In genomic region chr12:42886160-42886559, GRCh38 we compare ENCODE assay signal across 16 cellular contexts.
A peak's percentile ranks its signal among the peaks of the same experiment; 100 is the strongest.
DNase-seq lines count a peak whose midpoint lies in the region; ATAC-seq, FAIRE-seq and TF ChIP-seq lines count a peak whose summit lies in the region.
"Had no signal": no experiment of that assay in that cellular context is flagged by ENCODE, and none has a peak within 500 bp of the region (broad histone marks: within the 10 kb centered on the region; RNA-seq: fewer than 3 reads in every experiment).

No MANE protein-coding gene starts in this region.

- peak overlapping the region; percentile 52 for H3K4ac ChIP-seq in mesendoderm (ENCODE audit: low read depth, low read length)

- CTCF ChIA-PET in K562 (lab: Yijun Ruan, JAX; ENCODE audit: low intra/inter-chr PET ratio): no interaction called here

- H3K4me1 ChIP-seq in HAP-1 (peaks cover 2% of the 10 kb centered on the region; the same call in 1 of the 2 replicates), K562 (replicated peaks in 1 of 2; ENCODE audit: control insufficient read depth in 2 of 2, insufficient read depth in 2 of 2, low read length in 2 of 2) (no peaks in the 10 kb centered on the region), mesendoderm (ENCODE audit: control insufficient read depth, low read depth, low read length) (no peaks in the 10 kb centered on the region), uterus (no peaks in the 10 kb centered on the region)
- H3K4me1 ChIP-seq: BE2C had no signal

- TF ChIP-seq CTCF in K562 (IDR thresholded peaks at IDR 0.05 in 2 of 3, conservative IDR thresholded peaks at IDR 0.05 in 1 of 3; ENCODE audit: insufficient read depth in 2 of 3, low read depth in 1 of 3, low read length in 3 of 3) (no peak), uterus (IDR thresholded peaks at IDR 0.05) (no peak)

- H3K27me3 ChIP-seq in HAP-1 (ENCODE audit: low read depth) (no peaks in the 10 kb centered on the region), K562 (ENCODE audit: control insufficient read depth in 2 of 2, insufficient read depth in 2 of 2, low read length in 2 of 2) (no peaks in the 10 kb centered on the region), mesendoderm (ENCODE audit: insufficient read depth, low read length, poor library complexity) (no peaks in the 10 kb centered on the region), uterus (no peaks in the 10 kb centered on the region)
- H3K27me3 ChIP-seq: BE2C had no signal

- H3K23ac ChIP-seq in mesendoderm (ENCODE audit: low read length): no peak overlapping the region

- H2BK15ac ChIP-seq in mesendoderm (replicated peaks; ENCODE audit: low read depth): no peak overlapping the region

- TF ChIP-seq EP300 in K562 (IDR thresholded peaks at IDR 0.05; ENCODE audit: low read length): no peak

- intact Hi-C loops in K562 (cut with micrococcal nuclease) (no loop called here), uterus (cut with DNase I; ENCODE audit: low total_unique reads) (no loop called here)

- no peak overlapping the region for H2BK5ac ChIP-seq in mesendoderm (ENCODE audit: low read length)

- H3K18ac ChIP-seq in mesendoderm (ENCODE audit: low read length): peak overlapping the region; percentile 60

- H3K4me3 ChIP-seq in HAP-1 (no peak overlapping the region), K562 (no peak overlapping the region), mesendoderm (ENCODE audit: low read length) (no peak overlapping the region), uterus (no peak overlapping the region)
- H3K4me3 ChIP-seq: A549, GM23338 had no signal

- TF ChIP-seq RAD21 in K562 (CRISPR knock-in tag; conservative IDR thresholded peaks at IDR 0.05 in 1 of 2, IDR thresholded peaks at IDR 0.05 in 1 of 2): no peak

- H3K9me1 ChIP-seq in K562 (ENCODE audit: control insufficient read depth, insufficient read depth, low read length): no peaks in the 10 kb centered on the region

- in situ Hi-C loops in HAP-1 (cut with MboI; ENCODE audit: low sequenced_read_pairs) (no loop called here), K562 (cut with MboI) (no loop called here)

- DNase-seq in HAP-1 (ENCODE audit: low spot score in 2 of 2): peak; percentile 9 to 66
- peak; percentile 55 for DNase-seq in NCI-H524 treated with DMSO at 0.1 percent for 48 hours (lab: John Stamatoyannopoulos, UW)
- DNase-seq in K562 (ENCODE audit: extremely low read depth in 1 of 4, low spot score in 3 of 4): no peak
- peak; percentile 13 for DNase-seq in mesendoderm
- no peak for DNase-seq in NCI-H1694 treated with DMSO at 0.1 percent for 48 hours (lab: John Stamatoyannopoulos, UW)
- DNase-seq in uterus: no peak
- DNase-seq: BE2C; CD4-positive, alpha-beta memory T cell; COR-L47; DMS153; H9 had no signal

- H3K56ac ChIP-seq in mesendoderm (ENCODE audit: low read length): no peak overlapping the region

- peak overlapping the region; percentile 38 for H2BK120ac ChIP-seq in mesendoderm (ENCODE audit: low read depth, low read length)

- TF ChIP-seq POLR2A in K562 (conservative IDR thresholded peaks at IDR 0.05) (no peak), uterus (IDR thresholded peaks at IDR 0.05) (no peak)

- H3K36me3 ChIP-seq in HAP-1 (replicated peaks) (no peaks in the 10 kb centered on the region), K562 (ENCODE audit: control insufficient read depth, insufficient read depth, low read length) (no peaks in the 10 kb centered on the region), mesendoderm (ENCODE audit: control insufficient read depth, insufficient read depth, low read length) (no peaks in the 10 kb centered on the region), uterus (no peaks in the 10 kb centered on the region)
- H3K36me3 ChIP-seq: BE2C had no signal

- no peak overlapping the region for H2AK5ac ChIP-seq in mesendoderm (ENCODE audit: low read length)

- no peak overlapping the region for H3K9ac ChIP-seq in K562 (ENCODE audit: insufficient read depth in 1 of 2, low read depth in 2 of 2, low read length in 2 of 2)
- no peak overlapping the region for H3K9ac ChIP-seq in mesendoderm (ENCODE audit: low read length)

- no peak overlapping the region for H2AFZ ChIP-seq in K562 (ENCODE audit: low read depth, low read length)
- H2AFZ ChIP-seq: GM23338 had no signal

- no peak for ATAC-seq in K562
- no peak for ATAC-seq in activated CD4-positive, CD25-positive, alpha-beta regulatory T cell treated with anti-CD3 and anti-CD28 coated beads, Interleukin-2, amount 50 U/mL, for 24 hours
- ATAC-seq: A549, GM23338 had no signal

- H4K8ac ChIP-seq in mesendoderm (ENCODE audit: low read depth, low read length): no peak overlapping the region

- H3K27ac ChIP-seq in K562 (ENCODE audit: extremely low read depth, low read depth, low read length) (no peak overlapping the region), mesendoderm (ENCODE audit: low read depth, low read length) (no peak overlapping the region), uterus (no peak overlapping the region)
- H3K27ac ChIP-seq: A549, C4-2B had no signal

- no peak overlapping the region for H4K5ac ChIP-seq in mesendoderm (ENCODE audit: low read length)

- WGBS in K562 (ENCODE audit: insufficient coverage, low coverage, missing lambda C conversion rate): 2% methylated on average over 3 of the region's 3 CpGs
- no CpG with 5 or more reads among the region's 3 CpGs for WGBS in mesendoderm (ENCODE audit: extremely low coverage, insufficient coverage, low lambda C conversion rate)

- H3K79me1 ChIP-seq in mesendoderm (ENCODE audit: low read length): no peaks in the 10 kb centered on the region

- H4K20me1 ChIP-seq in K562 (replicated peaks; ENCODE audit: control insufficient read depth, insufficient read depth, low read length): no peaks in the 10 kb centered on the region

- no TSS peak for BruUV-seq in K562 (replicated peaks; lab: Mats Ljungman, UMichigan)

- H3K9me3 ChIP-seq in HAP-1: no peaks in the 10 kb centered on the region
- H3K9me3 ChIP-seq in K562 (replicated peaks; ENCODE audit: control insufficient read depth, insufficient read depth, low read depth, low read length): no peaks in the 10 kb centered on the region; the same call in 1 of the 2 replicates
- H3K9me3 ChIP-seq in uterus: no peaks in the 10 kb centered on the region
- H3K9me3 ChIP-seq: BE2C had no signal

- no peak for FAIRE-seq in K562 (lab: Jason Lieb, UNC)
- FAIRE-seq: D721Med had no signal

- POLR2A ChIA-PET in K562 (lab: Yijun Ruan, JAX): no interaction called here

- no peaks in the 10 kb centered on the region for H3K79me2 ChIP-seq in K562 (ENCODE audit: control insufficient read depth, insufficient read depth, low read length)
- H3K79me2 ChIP-seq in mesendoderm (ENCODE audit: control insufficient read depth, insufficient read depth, low read length): no peaks in the 10 kb centered on the region

- no peak overlapping the region for H3K4me2 ChIP-seq in K562 (ENCODE audit: insufficient read depth, low read length)
- no peak overlapping the region for H3K4me2 ChIP-seq in mesendoderm (ENCODE audit: low read length)
- H3K4me2 ChIP-seq: A549, GM23338 had no signal

TF ChIP-seq in K562, 482 proteins besides CTCF, POLR2A, EP300 and RAD21:
- TF ChIP-seq POLR2AphosphoS5 (IDR thresholded peaks at IDR 0.05; ENCODE audit: control insufficient read depth, insufficient read depth, low read depth, low read length) (no peak), CBFA2T3 (IDR thresholded peaks at IDR 0.05) (peak; percentile 44; the same call in 1 of the 2 replicates), TCF3 (CRISPR knock-in tag; IDR thresholded peaks at IDR 0.05) (peak; percentile 58)

Comparison
In these comparisons a context has a peak if more than half of its experiments do, and no peak if none do; other contexts are left out.
1. DNase-seq: peak in HAP-1 (2 of 2), NCI-H524 treated with DMSO at 0.1 percent for 48 hours (single experiment) and mesendoderm (single experiment); none in K562 (0 of 4), NCI-H1694 treated with DMSO at 0.1 percent for 48 hours (single experiment) and uterus (0 of 2).